24 cellular contexts compared by ENCODE assay signal in the genomic region with DNA sequence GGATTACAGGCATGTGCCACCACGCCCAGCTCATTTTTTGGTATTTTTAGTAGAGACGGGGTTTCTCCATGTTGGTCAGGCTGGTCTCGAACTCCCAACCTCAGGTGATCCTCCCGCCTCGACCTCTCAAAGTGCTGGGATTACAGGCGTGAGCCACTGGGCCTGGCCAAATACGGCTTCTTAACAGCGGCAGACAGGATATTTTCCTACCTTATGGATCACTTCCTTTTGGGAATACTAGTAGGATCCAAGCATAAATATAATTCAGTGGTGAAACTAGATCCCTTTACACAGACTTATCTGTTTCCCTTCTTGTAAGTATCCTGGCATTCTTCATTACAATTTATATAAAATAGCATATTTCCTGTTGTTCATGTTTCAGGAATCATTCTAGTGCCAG. TPM values are rescaled to one million over a fixed set of nuclear protein-coding genes. Genes with fewer than 3 reads are reported as not detected.
"Had no signal": no experiment of that assay in that cellular context is flagged by ENCODE, and none has a peak within 500 bp of the region (broad histone marks: within the 10 kb centered on the region; RNA-seq: fewer than 3 reads in every experiment).

No MANE protein-coding gene starts in this region.

- H3K27ac ChIP-seq: esophagus squamous epithelium, gastrocnemius medialis, ovary, psoas muscle, right atrium auricular region had no signal

- DNase-seq: activated CD4-positive, alpha-beta T cell treated with anti-CD3 and anti-CD28 coated beads, Interleukin-2, amount 10 ng/mL, durations not matched to agents 7 days and 5 days; activated CD8-positive, alpha-beta memory T cell treated with anti-CD3 and anti-CD28 coated beads for 24 hours; activated CD8-positive, alpha-beta memory T cell treated with anti-CD3 and anti-CD28 coated beads, Interleukin-2, amount 50 U/mL, for 48 hours; activated effector memory CD4-positive, alpha-beta T cell treated with anti-CD3 and anti-CD28 coated beads, Interleukin-2, amount 50 U/mL, for 16 hours; activated naive CD4-positive, alpha-beta T cell treated with anti-CD3 and anti-CD28 coated beads, Interleukin-2, amount 50 U/mL, for 16 hours; activated T-cell treated with anti-CD3 and anti-CD28 coated beads, Interleukin-2, amount 50 U/mL, for 48 hours; aorta; effector memory CD4-positive, alpha-beta T cell; esophagus squamous epithelium; gastrocnemius medialis; head of caudate nucleus; hypothalamus; islet precursor cell; left cardiac atrium; naive thymus-derived CD8-positive, alpha-beta T cell; ovary; psoas muscle; stimulated activated CD4-positive, alpha-beta T cell treated with anti-CD3 and anti-CD28 coated beads, Interleukin-4, amount 100 ng/mL, for 24 hours; stimulated activated naive CD8-positive, alpha-beta T cell treated with anti-CD3 and anti-CD28 coated beads, Interleukin-15, Interleukin-2, amounts not matched to agents 100 U/mL and 50 U/mL, for 24 hours; SW 1271 had no signal

- H3K27me3 ChIP-seq: esophagus squamous epithelium, gastrocnemius medialis, ovary, right atrium auricular region had no signal

- H3K4me3 Mint-ChIP-seq: activated CD4-positive, alpha-beta T cell treated with anti-CD3 and anti-CD28 coated beads, Interleukin-2, amount 10 ng/mL, durations not matched to agents 7 days and 5 days; brain had no signal

- H3K9me3 ChIP-seq: esophagus squamous epithelium, gastrocnemius medialis, ovary, psoas muscle, right atrium auricular region had no signal

- H3K36me3 ChIP-seq: ovary had no signal

- H3K9me3 Mint-ChIP-seq: activated CD4-positive, alpha-beta T cell treated with anti-CD3 and anti-CD28 coated beads, Interleukin-2, amount 10 ng/mL, durations not matched to agents 7 days and 5 days; brain; naive thymus-derived CD8-positive, alpha-beta T cell had no signal

- H3K4me3 ChIP-seq: esophagus squamous epithelium, gastrocnemius medialis, ovary, psoas muscle, right atrium auricular region had no signal

- ATAC-seq: activated CD4-positive, CD25-positive, alpha-beta regulatory T cell treated with anti-CD3 and anti-CD28 coated beads, Interleukin-2, amount 50 U/mL, for 24 hours; gastrocnemius medialis; left cardiac atrium; naive thymus-derived CD8-positive, alpha-beta T cell; psoas muscle; stimulated activated naive CD8-positive, alpha-beta T cell treated with anti-CD3 and anti-CD28 coated beads, Interleukin-15, Interleukin-2, amounts not matched to agents 100 U/mL and 50 U/mL, for 24 hours had no signal

- H3K27me3 Mint-ChIP-seq: activated CD4-positive, alpha-beta T cell treated with anti-CD3 and anti-CD28 coated beads, Interleukin-2, amount 10 ng/mL, durations not matched to agents 7 days and 5 days; brain; naive thymus-derived CD8-positive, alpha-beta T cell had no signal

RNA-seq across cellular contexts. Expression of gene WNT4, which starts 40.9 kb away (rescaled TPM):
- total RNA-seq: activated CD4-positive, alpha-beta T cell treated with anti-CD3 and anti-CD28 coated beads, Interleukin-2, amount 10 ng/mL, durations not matched to agents 7 days and 5 days; aorta; naive thymus-derived CD8-positive, alpha-beta T cell; T-helper 2 cell treated with Interferon-gamma antibody and Interleukin-4, amounts not matched to agents 100 ng/mL and 5 ng/mL, for 36 hours had no signal
